24 cellular contexts compared by ENCODE assay signal in genomic region chr5:17339841-17340240, GRCh38.
"Had no signal": no experiment of that assay in that cellular context is flagged by ENCODE, and none has a peak within 500 bp of the region (broad histone marks: within the 10 kb centered on the region; RNA-seq: fewer than 3 reads in every experiment).

No MANE protein-coding gene starts in this region.

- H3K4me2 ChIP-seq: neural progenitor cell had no signal

- ATAC-seq: left colon; naive thymus-derived CD4-positive, alpha-beta T cell; right cardiac atrium; stimulated activated effector memory CD8-positive, alpha-beta T cell treated with anti-CD3 and anti-CD28 coated beads, Interleukin-12 subunit alpha, Interleukin-12 subunit beta, amount 100 ng/mL, for 72 hours had no signal

- H3K27ac Mint-ChIP-seq: immature natural killer cell; naive thymus-derived CD4-positive, alpha-beta T cell; neural progenitor cell; stimulated activated effector memory CD8-positive, alpha-beta T cell treated with anti-CD3 and anti-CD28 coated beads, Interleukin-12 subunit alpha, Interleukin-12 subunit beta, amount 100 ng/mL, for 72 hours had no signal

- H3K36me3 ChIP-seq: esophagus muscularis mucosa, neural progenitor cell, prostate gland, sigmoid colon, stomach, thyroid gland had no signal

- H3K4me1 Mint-ChIP-seq: immature natural killer cell; naive thymus-derived CD4-positive, alpha-beta T cell; neural progenitor cell; stimulated activated effector memory CD8-positive, alpha-beta T cell treated with anti-CD3 and anti-CD28 coated beads, Interleukin-12 subunit alpha, Interleukin-12 subunit beta, amount 100 ng/mL, for 72 hours had no signal

- H3K9ac ChIP-seq: neural progenitor cell had no signal

- H3K27me3 ChIP-seq: esophagus muscularis mucosa, neural progenitor cell, sigmoid colon, stomach, thyroid gland had no signal

- H3K9me3 ChIP-seq: prostate gland, thyroid gland had no signal

- DNase-seq: cortex of kidney; foreskin melanocyte; glutamatergic neuron; hypothalamus; immature natural killer cell; islet precursor cell; kidney glomerular epithelial cell; left colon; midbrain; naive thymus-derived CD4-positive, alpha-beta T cell; right cardiac atrium; sigmoid colon; stimulated activated CD4-positive, alpha-beta T cell treated with anti-CD3 and anti-CD28 coated beads, Interleukin-2, amount 100 ng/mL, for 24 hours; stimulated activated CD4-positive, alpha-beta T cell treated with anti-CD3 and anti-CD28 coated beads, Interleukin-4, amount 100 ng/mL, for 24 hours; stimulated activated naive CD4-positive, alpha-beta T cell treated with Interleukin-2 at 50 U/mL for 16 hours; stomach; thyroid gland; trophoblast cell had no signal

- H3K27ac ChIP-seq: esophagus muscularis mucosa, neural progenitor cell, prostate gland, sigmoid colon, stomach, thyroid gland had no signal

- H3K4me3 ChIP-seq: esophagus muscularis mucosa, lung, neural progenitor cell, prostate gland, sigmoid colon, stomach, thyroid gland had no signal

- H2AFZ ChIP-seq: neural progenitor cell had no signal

- H3K4me1 ChIP-seq: esophagus muscularis mucosa, neural progenitor cell, prostate gland, sigmoid colon had no signal

- H3K4me3 Mint-ChIP-seq: immature natural killer cell; naive thymus-derived CD4-positive, alpha-beta T cell; nephron; neural progenitor cell; stimulated activated effector memory CD8-positive, alpha-beta T cell treated with anti-CD3 and anti-CD28 coated beads, Interleukin-12 subunit alpha, Interleukin-12 subunit beta, amount 100 ng/mL, for 72 hours had no signal

- H3K36me3 Mint-ChIP-seq: immature natural killer cell; neural progenitor cell; stimulated activated effector memory CD8-positive, alpha-beta T cell treated with anti-CD3 and anti-CD28 coated beads, Interleukin-12 subunit alpha, Interleukin-12 subunit beta, amount 100 ng/mL, for 72 hours had no signal
